ENCODE assay signal across 13 cellular contexts in the genomic region with DNA sequence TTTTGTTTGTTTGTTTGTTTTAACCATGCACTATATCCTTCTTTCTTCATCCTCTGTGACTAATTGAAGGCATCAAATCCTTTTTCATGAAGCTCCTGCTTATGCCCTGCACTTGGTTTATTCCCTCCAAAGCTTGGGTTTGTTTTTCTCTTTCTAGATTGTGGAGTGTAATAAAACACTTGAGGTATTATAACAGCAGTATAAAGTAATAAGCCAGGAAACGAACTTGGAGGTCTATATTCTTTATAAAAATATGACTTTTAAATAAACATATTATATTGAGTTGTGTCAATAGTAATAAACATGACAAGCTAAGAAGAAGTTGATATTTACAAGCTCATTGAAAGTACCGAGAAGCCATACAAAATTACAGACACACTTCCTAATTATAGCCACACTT.
A peak's percentile ranks its signal among the peaks of the same experiment; 100 is the strongest.
DNase-seq lines count a peak whose midpoint lies in the region; ATAC-seq and TF ChIP-seq lines count a peak whose summit lies in the region.
"Had no signal": no experiment of that assay in that cellular context is flagged by ENCODE, and none has a peak within 500 bp of the region (broad histone marks: within the 10 kb centered on the region; RNA-seq: fewer than 3 reads in every experiment).

No MANE protein-coding gene starts in this region.

- CTCF ChIA-PET in WTC11 (lab: Charles Lee) = no interaction called here

- H3K36me3 Mint-ChIP-seq in WTC11 (no peaks in the 10 kb centered on the region), neural crest cell (ENCODE audit: low read depth) (no peaks in the 10 kb centered on the region)
- H3K36me3 Mint-ChIP-seq: CD4-positive, CD25-positive, alpha-beta regulatory T cell; CD8-positive, alpha-beta memory T cell had no signal

- H3K4me1 Mint-ChIP-seq in WTC11 = peaks cover 20% of the 10 kb centered on the region
- H3K4me1 Mint-ChIP-seq in neural crest cell = peaks cover 36% of the 10 kb centered on the region
- H3K4me1 Mint-ChIP-seq: B cell; CD4-positive, CD25-positive, alpha-beta regulatory T cell; CD8-positive, alpha-beta memory T cell had no signal

- peak overlapping the region; percentile 55; the same call in 1 of the 2 replicates for H3K27ac Mint-ChIP-seq in WTC11
- peak overlapping the region; percentile 70 for H3K27ac Mint-ChIP-seq in neural crest cell (ENCODE audit: unreplicated experiment)
- H3K27ac Mint-ChIP-seq: B cell; CD4-positive, CD25-positive, alpha-beta regulatory T cell; CD8-positive, alpha-beta memory T cell had no signal

- ATAC-seq in WTC11 (no peak), HG02642 (IDR thresholded peaks at IDR 0.05; ENCODE audit: poor library complexity, unreplicated experiment) (no peak)
- ATAC-seq: K562 had no signal

- TF ChIP-seq CTCF in WTC11 (IDR thresholded peaks at IDR 0.05) (no peak), neural crest cell (conservative IDR thresholded peaks at IDR 0.05) (no peak), GM10266 (IDR thresholded peaks at IDR 0.05; ENCODE audit: control insufficient read depth, insufficient read depth, low read depth, missing control alignments) (no peak)

- DNase-seq in WTC11 (ENCODE audit: low spot score) (no peak), fibroblast of gingiva (ENCODE audit: low read depth) (peak; percentile 46), neural crest cell (ENCODE audit: low read depth, low spot score) (no peak), hippocampal formation (lab: John Stamatoyannopoulos, UW) (no peak), NCI-H524 (lab: John Stamatoyannopoulos, UW) (no peak), GM10266 (ENCODE audit: extremely low spot score) (no peak)
- DNase-seq: CD4-positive, CD25-positive, alpha-beta regulatory T cell; CD8-positive, alpha-beta memory T cell; COR-L47; IMR-90 had no signal

- POLR2A ChIA-PET in WTC11 (lab: Charles Lee) = no interaction called here

- H3K9me3 Mint-ChIP-seq in WTC11 = no peaks in the 10 kb centered on the region
- no peaks in the 10 kb centered on the region for H3K9me3 Mint-ChIP-seq in neural crest cell

- H3K4me3 Mint-ChIP-seq in WTC11 (no peak overlapping the region), neural crest cell (no peak overlapping the region)
- H3K4me3 Mint-ChIP-seq: B cell; CD4-positive, CD25-positive, alpha-beta regulatory T cell; CD8-positive, alpha-beta memory T cell had no signal

- H3K27me3 Mint-ChIP-seq in WTC11 (ENCODE audit: low read depth) (no peaks in the 10 kb centered on the region), neural crest cell (ENCODE audit: low read depth) (no peaks in the 10 kb centered on the region)
- H3K27me3 Mint-ChIP-seq: B cell; CD4-positive, CD25-positive, alpha-beta regulatory T cell; CD8-positive, alpha-beta memory T cell had no signal

TF ChIP-seq in WTC11, 78 proteins besides CTCF, POLR2A, EP300 and RAD21:
- TF ChIP-seq, protein P1, sequence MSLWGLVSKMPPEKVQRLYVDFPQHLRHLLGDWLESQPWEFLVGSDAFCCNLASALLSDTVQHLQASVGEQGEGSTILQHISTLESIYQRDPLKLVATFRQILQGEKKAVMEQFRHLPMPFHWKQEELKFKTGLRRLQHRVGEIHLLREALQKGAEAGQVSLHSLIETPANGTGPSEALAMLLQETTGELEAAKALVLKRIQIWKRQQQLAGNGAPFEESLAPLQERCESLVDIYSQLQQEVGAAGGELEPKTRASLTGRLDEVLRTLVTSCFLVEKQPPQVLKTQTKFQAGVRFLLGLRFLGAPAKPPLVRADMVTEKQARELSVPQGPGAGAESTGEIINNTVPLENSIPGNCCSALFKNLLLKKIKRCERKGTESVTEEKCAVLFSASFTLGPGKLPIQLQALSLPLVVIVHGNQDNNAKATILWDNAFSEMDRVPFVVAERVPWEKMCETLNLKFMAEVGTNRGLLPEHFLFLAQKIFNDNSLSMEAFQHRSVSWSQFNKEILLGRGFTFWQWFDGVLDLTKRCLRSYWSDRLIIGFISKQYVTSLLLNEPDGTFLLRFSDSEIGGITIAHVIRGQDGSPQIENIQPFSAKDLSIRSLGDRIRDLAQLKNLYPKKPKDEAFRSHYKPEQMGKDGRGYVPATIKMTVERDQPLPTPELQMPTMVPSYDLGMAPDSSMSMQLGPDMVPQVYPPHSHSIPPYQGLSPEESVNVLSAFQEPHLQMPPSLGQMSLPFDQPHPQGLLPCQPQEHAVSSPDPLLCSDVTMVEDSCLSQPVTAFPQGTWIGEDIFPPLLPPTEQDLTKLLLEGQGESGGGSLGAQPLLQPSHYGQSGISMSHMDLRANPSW (CRISPR knock-in tag; conservative IDR thresholded peaks at IDR 0.05; ENCODE audit: low read depth) = no peak
- TF ChIP-seq IRF2 (CRISPR knock-in tag; IDR thresholded peaks at IDR 0.05; ENCODE audit: borderline replicate concordance, low read depth) (no peak), JAZF1 (CRISPR knock-in tag; IDR thresholded peaks at IDR 0.05) (no peak), ZNF219 (CRISPR knock-in tag; IDR thresholded peaks at IDR 0.05; ENCODE audit: borderline replicate concordance) (no peak), ZSCAN18 (CRISPR knock-in tag; IDR thresholded peaks at IDR 0.05) (no peak)
- TF ChIP-seq, protein P2, sequence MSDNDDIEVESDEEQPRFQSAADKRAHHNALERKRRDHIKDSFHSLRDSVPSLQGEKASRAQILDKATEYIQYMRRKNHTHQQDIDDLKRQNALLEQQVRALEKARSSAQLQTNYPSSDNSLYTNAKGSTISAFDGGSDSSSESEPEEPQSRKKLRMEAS (CRISPR knock-in tag; IDR thresholded peaks at IDR 0.05) = no peak
- TF ChIP-seq, protein P3, sequence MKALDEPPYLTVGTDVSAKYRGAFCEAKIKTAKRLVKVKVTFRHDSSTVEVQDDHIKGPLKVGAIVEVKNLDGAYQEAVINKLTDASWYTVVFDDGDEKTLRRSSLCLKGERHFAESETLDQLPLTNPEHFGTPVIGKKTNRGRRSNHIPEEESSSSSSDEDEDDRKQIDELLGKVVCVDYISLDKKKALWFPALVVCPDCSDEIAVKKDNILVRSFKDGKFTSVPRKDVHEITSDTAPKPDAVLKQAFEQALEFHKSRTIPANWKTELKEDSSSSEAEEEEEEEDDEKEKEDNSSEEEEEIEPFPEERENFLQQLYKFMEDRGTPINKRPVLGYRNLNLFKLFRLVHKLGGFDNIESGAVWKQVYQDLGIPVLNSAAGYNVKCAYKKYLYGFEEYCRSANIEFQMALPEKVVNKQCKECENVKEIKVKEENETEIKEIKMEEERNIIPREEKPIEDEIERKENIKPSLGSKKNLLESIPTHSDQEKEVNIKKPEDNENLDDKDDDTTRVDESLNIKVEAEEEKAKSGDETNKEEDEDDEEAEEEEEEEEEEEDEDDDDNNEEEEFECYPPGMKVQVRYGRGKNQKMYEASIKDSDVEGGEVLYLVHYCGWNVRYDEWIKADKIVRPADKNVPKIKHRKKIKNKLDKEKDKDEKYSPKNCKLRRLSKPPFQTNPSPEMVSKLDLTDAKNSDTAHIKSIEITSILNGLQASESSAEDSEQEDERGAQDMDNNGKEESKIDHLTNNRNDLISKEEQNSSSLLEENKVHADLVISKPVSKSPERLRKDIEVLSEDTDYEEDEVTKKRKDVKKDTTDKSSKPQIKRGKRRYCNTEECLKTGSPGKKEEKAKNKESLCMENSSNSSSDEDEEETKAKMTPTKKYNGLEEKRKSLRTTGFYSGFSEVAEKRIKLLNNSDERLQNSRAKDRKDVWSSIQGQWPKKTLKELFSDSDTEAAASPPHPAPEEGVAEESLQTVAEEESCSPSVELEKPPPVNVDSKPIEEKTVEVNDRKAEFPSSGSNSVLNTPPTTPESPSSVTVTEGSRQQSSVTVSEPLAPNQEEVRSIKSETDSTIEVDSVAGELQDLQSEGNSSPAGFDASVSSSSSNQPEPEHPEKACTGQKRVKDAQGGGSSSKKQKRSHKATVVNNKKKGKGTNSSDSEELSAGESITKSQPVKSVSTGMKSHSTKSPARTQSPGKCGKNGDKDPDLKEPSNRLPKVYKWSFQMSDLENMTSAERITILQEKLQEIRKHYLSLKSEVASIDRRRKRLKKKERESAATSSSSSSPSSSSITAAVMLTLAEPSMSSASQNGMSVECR (CRISPR knock-in tag; IDR thresholded peaks at IDR 0.05; ENCODE audit: borderline replicate concordance) = no peak
